1 cellular context compared by ENCODE assay signal in genomic region chr6:89081129-89081422, GRCh38.
TF ChIP-seq lines count a peak whose summit lies in the region.

No MANE protein-coding gene starts in this region.

TF ChIP-seq in GM12878, 131 proteins besides CTCF, POLR2A, EP300 and RAD21 (continued from another document):
- TF ChIP-seq, protein P1, sequence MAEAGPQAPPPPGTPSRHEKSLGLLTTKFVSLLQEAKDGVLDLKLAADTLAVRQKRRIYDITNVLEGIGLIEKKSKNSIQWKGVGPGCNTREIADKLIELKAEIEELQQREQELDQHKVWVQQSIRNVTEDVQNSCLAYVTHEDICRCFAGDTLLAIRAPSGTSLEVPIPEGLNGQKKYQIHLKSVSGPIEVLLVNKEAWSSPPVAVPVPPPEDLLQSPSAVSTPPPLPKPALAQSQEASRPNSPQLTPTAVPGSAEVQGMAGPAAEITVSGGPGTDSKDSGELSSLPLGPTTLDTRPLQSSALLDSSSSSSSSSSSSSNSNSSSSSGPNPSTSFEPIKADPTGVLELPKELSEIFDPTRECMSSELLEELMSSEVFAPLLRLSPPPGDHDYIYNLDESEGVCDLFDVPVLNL (IDR thresholded peaks at IDR 0.05; ENCODE audit: low read depth, low read length): no peak
- TF ChIP-seq MTA2 (IDR thresholded peaks at IDR 0.05; ENCODE audit: low read depth) (no peak), SP1 (IDR thresholded peaks at IDR 0.05; ENCODE audit: low read depth, low read length) (no peak), FOXM1 (IDR thresholded peaks at IDR 0.05; ENCODE audit: low read depth, low read length) (no peak), YY1 (IDR thresholded peaks at IDR 0.05; ENCODE audit: low read depth, low read length) (no peak), SUZ12 (IDR thresholded peaks at IDR 0.05; ENCODE audit: unreplicated experiment) (no peak), CREB1 (IDR thresholded peaks at IDR 0.05; ENCODE audit: low read depth) (no peak), ZBED1 (IDR thresholded peaks at IDR 0.05; ENCODE audit: borderline replicate concordance) (no peak), SMARCA5 (IDR thresholded peaks at IDR 0.05) (peak; percentile 31; the same call in 1 of the 2 replicates), ZNF207 (IDR thresholded peaks at IDR 0.05; ENCODE audit: borderline replicate concordance) (peak; percentile 19; the same call in 1 of the 2 replicates), ATF3 (IDR thresholded peaks at IDR 0.05; ENCODE audit: borderline replicate concordance, extremely low read depth, low read depth, low read length) (no peak), USF2 (IDR thresholded peaks at IDR 0.05; ENCODE audit: borderline replicate concordance, low read depth, low read length) (no peak), PML (IDR thresholded peaks at IDR 0.05; ENCODE audit: low read length) (no peak), TARDBP (IDR thresholded peaks at IDR 0.05; ENCODE audit: borderline replicate concordance) (no peak), SIX5 (IDR thresholded peaks at IDR 0.05; ENCODE audit: low read depth, low read length, severe bottlenecking) (no peak), IKZF1 (conservative IDR thresholded peaks at IDR 0.05) (0 out of 2 replicates have a peak, but pooled peaks have one; percentile 12), ZSCAN29 (IDR thresholded peaks at IDR 0.05) (0 out of 2 replicates have a peak, but pooled peaks have one; percentile 41), NR2F1 (conservative IDR thresholded peaks at IDR 0.05) (0 out of 2 replicates have a peak, but pooled peaks have one; percentile 6)
- TF ChIP-seq, protein P2, sequence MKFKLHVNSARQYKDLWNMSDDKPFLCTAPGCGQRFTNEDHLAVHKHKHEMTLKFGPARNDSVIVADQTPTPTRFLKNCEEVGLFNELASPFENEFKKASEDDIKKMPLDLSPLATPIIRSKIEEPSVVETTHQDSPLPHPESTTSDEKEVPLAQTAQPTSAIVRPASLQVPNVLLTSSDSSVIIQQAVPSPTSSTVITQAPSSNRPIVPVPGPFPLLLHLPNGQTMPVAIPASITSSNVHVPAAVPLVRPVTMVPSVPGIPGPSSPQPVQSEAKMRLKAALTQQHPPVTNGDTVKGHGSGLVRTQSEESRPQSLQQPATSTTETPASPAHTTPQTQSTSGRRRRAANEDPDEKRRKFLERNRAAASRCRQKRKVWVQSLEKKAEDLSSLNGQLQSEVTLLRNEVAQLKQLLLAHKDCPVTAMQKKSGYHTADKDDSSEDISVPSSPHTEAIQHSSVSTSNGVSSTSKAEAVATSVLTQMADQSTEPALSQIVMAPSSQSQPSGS (IDR thresholded peaks at IDR 0.05; ENCODE audit: low read length): no peak
- TF ChIP-seq, protein P3, sequence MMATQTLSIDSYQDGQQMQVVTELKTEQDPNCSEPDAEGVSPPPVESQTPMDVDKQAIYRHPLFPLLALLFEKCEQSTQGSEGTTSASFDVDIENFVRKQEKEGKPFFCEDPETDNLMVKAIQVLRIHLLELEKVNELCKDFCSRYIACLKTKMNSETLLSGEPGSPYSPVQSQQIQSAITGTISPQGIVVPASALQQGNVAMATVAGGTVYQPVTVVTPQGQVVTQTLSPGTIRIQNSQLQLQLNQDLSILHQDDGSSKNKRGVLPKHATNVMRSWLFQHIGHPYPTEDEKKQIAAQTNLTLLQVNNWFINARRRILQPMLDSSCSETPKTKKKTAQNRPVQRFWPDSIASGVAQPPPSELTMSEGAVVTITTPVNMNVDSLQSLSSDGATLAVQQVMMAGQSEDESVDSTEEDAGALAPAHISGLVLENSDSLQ (IDR thresholded peaks at IDR 0.05): no peak
- TF ChIP-seq, protein P4, sequence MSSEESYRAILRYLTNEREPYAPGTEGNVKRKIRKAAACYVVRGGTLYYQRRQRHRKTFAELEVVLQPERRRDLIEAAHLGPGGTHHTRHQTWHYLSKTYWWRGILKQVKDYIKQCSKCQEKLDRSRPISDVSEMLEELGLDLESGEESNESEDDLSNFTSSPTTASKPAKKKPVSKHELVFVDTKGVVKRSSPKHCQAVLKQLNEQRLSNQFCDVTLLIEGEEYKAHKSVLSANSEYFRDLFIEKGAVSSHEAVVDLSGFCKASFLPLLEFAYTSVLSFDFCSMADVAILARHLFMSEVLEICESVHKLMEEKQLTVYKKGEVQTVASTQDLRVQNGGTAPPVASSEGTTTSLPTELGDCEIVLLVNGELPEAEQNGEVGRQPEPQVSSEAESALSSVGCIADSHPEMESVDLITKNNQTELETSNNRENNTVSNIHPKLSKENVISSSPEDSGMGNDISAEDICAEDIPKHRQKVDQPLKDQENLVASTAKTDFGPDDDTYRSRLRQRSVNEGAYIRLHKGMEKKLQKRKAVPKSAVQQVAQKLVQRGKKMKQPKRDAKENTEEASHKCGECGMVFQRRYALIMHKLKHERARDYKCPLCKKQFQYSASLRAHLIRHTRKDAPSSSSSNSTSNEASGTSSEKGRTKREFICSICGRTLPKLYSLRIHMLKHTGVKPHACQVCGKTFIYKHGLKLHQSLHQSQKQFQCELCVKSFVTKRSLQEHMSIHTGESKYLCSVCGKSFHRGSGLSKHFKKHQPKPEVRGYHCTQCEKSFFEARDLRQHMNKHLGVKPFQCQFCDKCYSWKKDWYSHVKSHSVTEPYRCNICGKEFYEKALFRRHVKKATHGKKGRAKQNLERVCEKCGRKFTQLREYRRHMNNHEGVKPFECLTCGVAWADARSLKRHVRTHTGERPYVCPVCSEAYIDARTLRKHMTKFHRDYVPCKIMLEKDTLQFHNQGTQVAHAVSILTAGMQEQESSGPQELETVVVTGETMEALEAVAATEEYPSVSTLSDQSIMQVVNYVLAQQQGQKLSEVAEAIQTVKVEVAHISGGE (CRISPR knock-in tag; IDR thresholded peaks at IDR 0.05): no peak
- TF ChIP-seq, protein P5, sequence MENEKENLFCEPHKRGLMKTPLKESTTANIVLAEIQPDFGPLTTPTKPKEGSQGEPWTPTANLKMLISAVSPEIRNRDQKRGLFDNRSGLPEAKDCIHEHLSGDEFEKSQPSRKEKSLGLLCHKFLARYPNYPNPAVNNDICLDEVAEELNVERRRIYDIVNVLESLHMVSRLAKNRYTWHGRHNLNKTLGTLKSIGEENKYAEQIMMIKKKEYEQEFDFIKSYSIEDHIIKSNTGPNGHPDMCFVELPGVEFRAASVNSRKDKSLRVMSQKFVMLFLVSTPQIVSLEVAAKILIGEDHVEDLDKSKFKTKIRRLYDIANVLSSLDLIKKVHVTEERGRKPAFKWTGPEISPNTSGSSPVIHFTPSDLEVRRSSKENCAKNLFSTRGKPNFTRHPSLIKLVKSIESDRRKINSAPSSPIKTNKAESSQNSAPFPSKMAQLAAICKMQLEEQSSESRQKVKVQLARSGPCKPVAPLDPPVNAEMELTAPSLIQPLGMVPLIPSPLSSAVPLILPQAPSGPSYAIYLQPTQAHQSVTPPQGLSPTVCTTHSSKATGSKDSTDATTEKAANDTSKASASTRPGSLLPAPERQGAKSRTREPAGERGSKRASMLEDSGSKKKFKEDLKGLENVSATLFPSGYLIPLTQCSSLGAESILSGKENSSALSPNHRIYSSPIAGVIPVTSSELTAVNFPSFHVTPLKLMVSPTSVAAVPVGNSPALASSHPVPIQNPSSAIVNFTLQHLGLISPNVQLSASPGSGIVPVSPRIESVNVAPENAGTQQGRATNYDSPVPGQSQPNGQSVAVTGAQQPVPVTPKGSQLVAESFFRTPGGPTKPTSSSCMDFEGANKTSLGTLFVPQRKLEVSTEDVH (IDR thresholded peaks at IDR 0.05; ENCODE audit: low read depth, partially characterized antibody): no peak
TF ChIP-seq in GM12878: peak in this region for 5.
